ENCODE assay signal across 8 cellular contexts in the genomic region with DNA sequence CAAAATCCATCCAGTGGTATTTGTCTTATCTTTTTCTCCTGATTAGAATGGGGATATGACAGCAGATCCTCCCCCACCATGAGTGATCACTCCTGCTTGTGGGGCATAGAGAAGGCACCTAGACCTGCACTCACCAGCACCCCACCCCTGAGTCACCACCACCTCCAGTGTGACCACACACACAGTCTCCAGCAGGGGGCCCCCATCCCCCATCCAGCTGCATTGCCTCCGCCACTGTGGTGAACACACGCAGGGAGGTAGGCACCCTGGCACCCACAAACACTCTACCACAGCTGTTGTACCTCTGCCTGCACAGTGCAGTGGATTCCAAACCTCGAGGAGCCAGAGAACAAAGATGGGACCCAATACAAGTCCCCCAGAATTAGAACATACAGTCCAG.
DNase-seq lines count a peak whose midpoint lies in the region; ATAC-seq, FAIRE-seq and TF ChIP-seq lines count a peak whose summit lies in the region.

No MANE protein-coding gene starts in this region.

- no peaks in the 10 kb centered on the region for H4K20me1 ChIP-seq in MM.1S (ENCODE audit: insufficient read depth, low read length)

- H3K4me3 ChIP-seq in MM.1S (ENCODE audit: low read length): no peak overlapping the region

- H3K4me1 ChIP-seq in MM.1S (ENCODE audit: low read length): no peaks in the 10 kb centered on the region

- DNase-seq in GM10266 (ENCODE audit: extremely low spot score) (peak; percentile 50), MM.1S (no peak), activated T-cell treated with anti-CD3 and anti-CD28 coated beads for 24 hours (ENCODE audit: low read depth) (peak; percentile 41), islet precursor cell (peak; percentile 68), NCI-H510A treated with DMSO at 0.1 percent for 48 hours (lab: John Stamatoyannopoulos, UW) (no peak), RCC 7860 (ENCODE audit: low spot score) (no peak)
- peak; percentile 78 for DNase-seq in stimulated activated CD8-positive, alpha-beta memory T cell treated with anti-CD3 and anti-CD28 coated beads, Interleukin-4, amount 100 ng/mL, for 48 hours

- TF ChIP-seq CTCF in GM10266 (IDR thresholded peaks at IDR 0.05; ENCODE audit: control insufficient read depth, insufficient read depth, low read depth, missing control alignments) (peak; percentile 59), MM.1S (IDR thresholded peaks at IDR 0.05; ENCODE audit: low read length) (peak; percentile 24)

- no peak overlapping the region for H3K4me2 ChIP-seq in MM.1S (ENCODE audit: low read depth, low read length)

- no peaks in the 10 kb centered on the region for H3K9me3 ChIP-seq in MM.1S (replicated peaks; ENCODE audit: insufficient read depth, low read length)

- no peaks in the 10 kb centered on the region for H3K27me3 ChIP-seq in MM.1S (replicated peaks; ENCODE audit: insufficient read depth, low read length)

- no peak overlapping the region for H3K27ac ChIP-seq in MM.1S (ENCODE audit: low read length)

- peak; percentile 81 for ATAC-seq in GM21825 (IDR thresholded peaks at IDR 0.05; ENCODE audit: unreplicated experiment)

- no peaks in the 10 kb centered on the region for H3K36me3 ChIP-seq in MM.1S (replicated peaks; ENCODE audit: insufficient read depth, low read length)

- H2AFZ ChIP-seq in MM.1S (ENCODE audit: low read length): no peak overlapping the region

- H3F3A ChIP-seq in MM.1S (ENCODE audit: insufficient read depth, low read length): no peaks in the 10 kb centered on the region

- H3K9me2 ChIP-seq in MM.1S (replicated peaks; ENCODE audit: insufficient read depth, low read length): no peaks in the 10 kb centered on the region

- no peak overlapping the region for H3K9ac ChIP-seq in MM.1S (ENCODE audit: low read length)

- H3K79me2 ChIP-seq in MM.1S (ENCODE audit: low read length): no peaks in the 10 kb centered on the region

- FAIRE-seq in RCC 7860 (lab: Jason Lieb, UNC): no peak

Comparison
In these comparisons a context has a peak if more than half of its experiments do, and no peak if none do; other contexts are left out.
1. DNase-seq: peak in GM10266 (single experiment), activated T-cell treated with anti-CD3 and anti-CD28 coated beads for 24 hours (single experiment), islet precursor cell (single experiment) and stimulated activated CD8-positive, alpha-beta memory T cell treated with anti-CD3 and anti-CD28 coated beads, Interleukin-4, amount 100 ng/mL, for 48 hours (single experiment); none in MM.1S (single experiment), NCI-H510A treated with DMSO at 0.1 percent for 48 hours (single experiment) and RCC 7860 (single experiment).